In genomic region chr5:33120671-33121070, GRCh38 we compare ENCODE assay signal across 24 cellular contexts.
DNase-seq lines count a peak whose midpoint lies in the region; ATAC-seq and TF ChIP-seq lines count a peak whose summit lies in the region.
"Had no signal": no experiment of that assay in that cellular context is flagged by ENCODE, and none has a peak within 500 bp of the region (broad histone marks: within the 10 kb centered on the region; RNA-seq: fewer than 3 reads in every experiment).

No MANE protein-coding gene starts in this region.

- CTCF ChIA-PET in mammary epithelial cell (lab: Charles Lee; ENCODE audit: low non-redundant PET) (no interaction called here), MCF 10A (lab: Yijun Ruan, JAX) (interaction anchor here (0.6 kb wide), 1 partner anchor 1830 kb away, joined by 3 read pairs; no protein-coding TSS in a partner anchor)

- H3K4me2 ChIP-seq in mammary epithelial cell (ENCODE audit: insufficient read depth, low read depth, low read length) = no peak overlapping the region

- no peaks in the 10 kb centered on the region for H3K27me3 Mint-ChIP-seq in MCF 10A (ENCODE audit: insufficient read depth, unreplicated experiment)
- H3K27me3 Mint-ChIP-seq: activated CD8-positive, alpha-beta memory T cell treated with anti-CD3 and anti-CD28 coated beads, Interleukin-2, amount 10 ng/mL, durations not matched to agents 7 days and 5 days; naive thymus-derived CD8-positive, alpha-beta T cell; progenitor cell of endocrine pancreas; stimulated activated memory B cell treated with anti-CD40 and anti-IgM and Interleukin-4, amounts not matched to agents 10 μg/mL and 1 μg/mL and 100 μg/mL, for 72 hours had no signal

- H4K20me1 ChIP-seq in mammary epithelial cell (ENCODE audit: insufficient read depth, low read length) = no peaks in the 10 kb centered on the region

- H3K9me3 ChIP-seq in mammary epithelial cell (replicated peaks; ENCODE audit: insufficient read depth, low read length) = no peaks in the 10 kb centered on the region
- H3K9me3 ChIP-seq: lower lobe of right lung, thyroid gland had no signal

- H3K4me3 Mint-ChIP-seq in MCF 10A (ENCODE audit: unreplicated experiment) = no peak overlapping the region
- H3K4me3 Mint-ChIP-seq: activated CD8-positive, alpha-beta memory T cell treated with anti-CD3 and anti-CD28 coated beads, Interleukin-2, amount 10 ng/mL, durations not matched to agents 7 days and 5 days; CD8-positive, alpha-beta T cell; immature natural killer cell; naive thymus-derived CD8-positive, alpha-beta T cell; stimulated activated memory B cell treated with anti-CD40 and anti-IgM and Interleukin-4, amounts not matched to agents 10 μg/mL and 1 μg/mL and 100 μg/mL, for 72 hours had no signal

- dilution Hi-C loops in mammary epithelial cell (cut with HindIII; ENCODE audit: low sequenced_read_pairs) = no loop called here

- peaks cover 7% of the 10 kb centered on the region for H3K4me1 Mint-ChIP-seq in MCF 10A (ENCODE audit: insufficient read depth, unreplicated experiment)
- H3K4me1 Mint-ChIP-seq: activated CD8-positive, alpha-beta memory T cell treated with anti-CD3 and anti-CD28 coated beads, Interleukin-2, amount 10 ng/mL, durations not matched to agents 7 days and 5 days; immature natural killer cell; naive thymus-derived CD8-positive, alpha-beta T cell; stimulated activated memory B cell treated with anti-CD40 and anti-IgM and Interleukin-4, amounts not matched to agents 10 μg/mL and 1 μg/mL and 100 μg/mL, for 72 hours had no signal

- H3K36me3 ChIP-seq in mammary epithelial cell (ENCODE audit: insufficient read depth, low read length) = no peaks in the 10 kb centered on the region
- no peaks in the 10 kb centered on the region for H3K36me3 ChIP-seq in H7 (replicated peaks; ENCODE audit: control insufficient read depth, insufficient read depth, low read length)
- H3K36me3 ChIP-seq: lower lobe of right lung, thyroid gland had no signal

- no peak for DNase-seq in mammary epithelial cell
- no peak for DNase-seq in MCF 10A (ENCODE audit: unreplicated experiment)
- peak; percentile 75 for DNase-seq in amniotic stem cell (lab: John Stamatoyannopoulos, UW)
- peak; percentile 12 for DNase-seq in fibroblast of the conjunctiva (ENCODE audit: low read depth)
- DNase-seq in H7 = no peak
- DNase-seq in NCI-H1092 treated with DMSO at 0.1 percent for 48 hours (lab: John Stamatoyannopoulos, UW) = no peak
- DNase-seq: activated CD8-positive, alpha-beta memory T cell treated with anti-CD3 and anti-CD28 coated beads, Interleukin-2, amount 10 ng/mL, durations not matched to agents 7 days and 5 days; activated effector memory CD4-positive, alpha-beta T cell treated with anti-CD3 and anti-CD28 coated beads, Interleukin-2, amount 50 U/mL, for 16 hours; anterior cingulate cortex; CD8-positive, alpha-beta T cell; DND-41; immature natural killer cell; lower lobe of right lung; MM.1S; naive thymus-derived CD8-positive, alpha-beta T cell; NCI-H524; SIG-M5; thyroid gland had no signal

- H3K9me3 Mint-ChIP-seq in MCF 10A (ENCODE audit: unreplicated experiment) = peaks cover 8% of the 10 kb centered on the region
- H3K9me3 Mint-ChIP-seq: stimulated activated memory B cell treated with anti-CD40 and anti-IgM and Interleukin-4, amounts not matched to agents 10 μg/mL and 1 μg/mL and 100 μg/mL, for 72 hours had no signal

- H2AFZ ChIP-seq in mammary epithelial cell (ENCODE audit: low read depth, low read length) = peak overlapping the region; percentile 54

- POLR2A ChIA-PET in MCF 10A (lab: Yijun Ruan, JAX) = no interaction called here

- WGBS in mammary epithelial cell (ENCODE audit: low coverage, missing lambda C conversion rate) = 16% methylated on average over 3 of the region's 3 CpGs

- no peaks in the 10 kb centered on the region for H3K79me2 ChIP-seq in mammary epithelial cell (ENCODE audit: insufficient read depth, low read length)

- ATAC-seq in GM21717 (IDR thresholded peaks at IDR 0.05; ENCODE audit: unreplicated experiment) (no peak), GM19455 (IDR thresholded peaks at IDR 0.05; ENCODE audit: unreplicated experiment) (no peak)
- ATAC-seq: activated CD8-positive, alpha-beta memory T cell treated with anti-CD3 and anti-CD28 coated beads, Interleukin-2, amount 10 ng/mL, durations not matched to agents 7 days and 5 days; CD8-positive, alpha-beta T cell; lower lobe of right lung; naive thymus-derived CD8-positive, alpha-beta T cell; stimulated activated memory B cell treated with anti-CD40 and anti-IgM and Interleukin-4, amounts not matched to agents 10 μg/mL and 1 μg/mL and 100 μg/mL, for 72 hours had no signal

- no peaks in the 10 kb centered on the region for H3K36me3 Mint-ChIP-seq in MCF 10A (ENCODE audit: insufficient read depth, unreplicated experiment)
- H3K36me3 Mint-ChIP-seq: activated CD8-positive, alpha-beta memory T cell treated with anti-CD3 and anti-CD28 coated beads, Interleukin-2, amount 10 ng/mL, durations not matched to agents 7 days and 5 days; CD8-positive, alpha-beta T cell; immature natural killer cell; stimulated activated memory B cell treated with anti-CD40 and anti-IgM and Interleukin-4, amounts not matched to agents 10 μg/mL and 1 μg/mL and 100 μg/mL, for 72 hours had no signal

- H3K9ac ChIP-seq in mammary epithelial cell (ENCODE audit: insufficient read depth, low read length) = no peak overlapping the region

- H3K4me1 ChIP-seq in mammary epithelial cell (ENCODE audit: insufficient read depth, low read length) = peaks cover 9% of the 10 kb centered on the region
- H3K4me1 ChIP-seq: lower lobe of right lung, thyroid gland had no signal

- BruUV-seq in mammary epithelial cell (replicated peaks; lab: Mats Ljungman, UMichigan) (no TSS peak), MCF 10A (replicated peaks; lab: Mats Ljungman, UMichigan) (no TSS peak)

- no peak for TF ChIP-seq CTCF in mammary epithelial cell (conservative IDR thresholded peaks at IDR 0.05 in 1 of 2, IDR thresholded peaks at IDR 0.05 in 1 of 2; ENCODE audit: extremely low read depth in 1 of 2, insufficient read depth in 1 of 2, low read depth in 1 of 2, low read length in 2 of 2)
- TF ChIP-seq CTCF in MCF 10A (IDR thresholded peaks at IDR 0.05; ENCODE audit: unreplicated experiment) = no peak

- in situ Hi-C loops in mammary epithelial cell (cut with MboI; ENCODE audit: low sequenced_read_pairs in 2 of 2) = no loop called here

- H3K4me3 ChIP-seq in mammary epithelial cell (replicated peaks in 1 of 3; ENCODE audit: insufficient read depth in 1 of 3, low read depth in 2 of 3, low read length in 3 of 3) = no peak overlapping the region
- no peak overlapping the region for H3K4me3 ChIP-seq in H7 (ENCODE audit: insufficient read depth, low read depth, low read length)
- H3K4me3 ChIP-seq: coronary artery, lower lobe of right lung, thyroid gland had no signal

- H3K27me3 ChIP-seq in mammary epithelial cell (ENCODE audit: insufficient read depth, low read length) = no peaks in the 10 kb centered on the region
- no peaks in the 10 kb centered on the region for H3K27me3 ChIP-seq in H7 (ENCODE audit: control insufficient read depth, insufficient read depth, low read length)
- H3K27me3 ChIP-seq: thyroid gland had no signal

- no peak overlapping the region for H3K27ac Mint-ChIP-seq in MCF 10A (ENCODE audit: low read depth, unreplicated experiment)
- H3K27ac Mint-ChIP-seq: activated CD8-positive, alpha-beta memory T cell treated with anti-CD3 and anti-CD28 coated beads, Interleukin-2, amount 10 ng/mL, durations not matched to agents 7 days and 5 days; CD8-positive, alpha-beta T cell; immature natural killer cell; naive thymus-derived CD8-positive, alpha-beta T cell; progenitor cell of endocrine pancreas; stimulated activated memory B cell treated with anti-CD40 and anti-IgM and Interleukin-4, amounts not matched to agents 10 μg/mL and 1 μg/mL and 100 μg/mL, for 72 hours had no signal

- intact Hi-C loops in mammary epithelial cell (cut with micrococcal nuclease) = no loop called here
- intact Hi-C loops in MCF 10A (cut with micrococcal nuclease) = no loop called here

- no peak overlapping the region for H3K27ac ChIP-seq in mammary epithelial cell (ENCODE audit: insufficient read depth, low read depth, low read length)
- H3K27ac ChIP-seq: 22Rv1, coronary artery, lower lobe of right lung, thyroid gland had no signal

Comparison
In these comparisons a context has a peak if more than half of its experiments do, and no peak if none do; other contexts are left out.
1. DNase-seq: peak in amniotic stem cell (single experiment) and fibroblast of the conjunctiva (single experiment); none in mammary epithelial cell (single experiment), MCF 10A (single experiment), H7 (single experiment) and NCI-H1092 treated with DMSO at 0.1 percent for 48 hours (single experiment).